In the genomic region with DNA sequence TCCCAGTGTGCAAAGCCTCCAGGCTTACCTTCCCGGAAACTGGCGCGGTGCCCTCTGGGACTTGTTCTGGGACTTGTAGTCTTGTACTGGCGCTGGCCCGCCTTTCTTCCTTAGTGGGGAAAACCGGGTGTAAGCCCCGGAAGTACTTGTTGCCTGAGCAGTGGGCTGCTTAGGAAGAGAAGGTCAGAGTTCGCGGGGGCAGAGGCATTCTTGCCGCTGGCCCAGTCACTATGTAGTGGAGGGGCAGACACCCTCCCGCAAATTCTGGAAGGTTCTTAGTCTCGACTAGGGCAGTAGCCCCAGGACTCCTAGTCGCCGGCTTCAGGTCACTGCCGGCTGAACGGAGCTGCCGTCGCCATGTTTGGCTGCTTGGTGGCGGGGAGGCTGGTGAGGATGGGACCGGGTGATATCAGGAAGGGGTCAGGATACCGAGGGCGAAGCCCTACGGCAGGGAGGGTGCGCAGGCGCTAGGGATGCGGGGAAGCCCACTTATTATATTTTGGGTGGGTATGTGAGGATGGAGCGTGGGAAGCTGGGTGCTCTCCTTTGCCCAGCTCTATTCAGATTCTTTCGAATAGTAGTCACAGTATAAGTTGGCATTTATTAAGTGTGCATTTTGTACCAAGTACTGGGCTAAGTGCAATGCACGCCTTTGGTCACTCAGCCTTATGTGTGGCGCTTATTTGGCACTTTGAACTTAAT, we compare ENCODE assay signal across 8 cellular contexts. TPM values are rescaled to one million over a fixed set of nuclear protein-coding genes. Genes with fewer than 3 reads are reported as not detected.
A peak's percentile ranks its signal among the peaks of the same experiment; 100 is the strongest.
DNase-seq lines count a peak whose midpoint lies in the region; TF ChIP-seq lines count a peak whose summit lies in the region.

A gene with protein sequence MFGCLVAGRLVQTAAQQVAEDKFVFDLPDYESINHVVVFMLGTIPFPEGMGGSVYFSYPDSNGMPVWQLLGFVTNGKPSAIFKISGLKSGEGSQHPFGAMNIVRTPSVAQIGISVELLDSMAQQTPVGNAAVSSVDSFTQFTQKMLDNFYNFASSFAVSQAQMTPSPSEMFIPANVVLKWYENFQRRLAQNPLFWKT (plus strand): TSS at position 149 of the 702 bp plus-strand sequence. CDS start 209 bp downstream, at position 358.

- in situ Hi-C loops in SK-MEL-5 (cut with HindIII; ENCODE audit: low pct_unique_long_range_greater_than_20kb, low sequenced_read_pairs): no loop called here

- CTCF ChIA-PET in HEK293T (lab: Yijun Ruan, JAX): interaction anchor here (0.7 kb wide), 1 partner anchor 173 kb away, joined by 3 read pairs; no protein-coding TSS in a partner anchor

- H3K4me1 ChIP-seq in neuron (ENCODE audit: insufficient read depth, low read length) (peaks cover 12% of the 10 kb centered on the region), subcutaneous abdominal adipose tissue (ENCODE audit: control insufficient read depth in 5 of 5, insufficient read depth in 5 of 5, low read length in 5 of 5) (peaks cover 0 to 27% (median 13%) of the 10 kb centered on the region in 5 donors)

- H3K9me3 ChIP-seq in neuron (ENCODE audit: low read length): no peaks in the 10 kb centered on the region
- H3K9me3 ChIP-seq in subcutaneous abdominal adipose tissue (ENCODE audit: control insufficient read depth in 5 of 5, low read length in 5 of 5): no peaks in the 10 kb centered on the region

- peak within 1 kb of the TSS; percentile 76 to 98 (median 95) for H3K9ac ChIP-seq in subcutaneous abdominal adipose tissue (ENCODE audit: low read length in 5 of 5)

- peak within 1 kb of the TSS; percentile 96 for H3K27ac ChIP-seq in subcutaneous abdominal adipose tissue (ENCODE audit: low read depth, low read length)

- POLR2A ChIA-PET in HEK293T (lab: Yijun Ruan, JAX): interaction anchor here (1.3 kb wide), 1 partner anchor 13 kb away, joined by 4 read pairs; no protein-coding TSS in a partner anchor

- H3K27me3 ChIP-seq in neuron (ENCODE audit: insufficient read depth, low read length): no peaks in the 10 kb centered on the region
- H3K27me3 ChIP-seq in subcutaneous abdominal adipose tissue (ENCODE audit: control insufficient read depth in 5 of 5, insufficient read depth in 4 of 5, low read length in 5 of 5): no peaks in the 10 kb centered on the region

- H3K36me3 ChIP-seq in neuron (ENCODE audit: insufficient read depth, low read length): peaks cover 4% of the 10 kb centered on the region
- H3K36me3 ChIP-seq in subcutaneous abdominal adipose tissue (ENCODE audit: control insufficient read depth in 5 of 5, insufficient read depth in 5 of 5, low read length in 5 of 5): no peaks in the 10 kb centered on the region

- DNase-seq in GF-D8 (lab: John Stamatoyannopoulos, UW) (peak; percentile 91), HEK293T (ENCODE audit: extremely low spot score) (peak; percentile 90), MV-4-11 (lab: John Stamatoyannopoulos, UW) (peak; percentile 97), SK-MEL-5 (ENCODE audit: low read depth, low spot score) (peak; percentile 97), foreskin melanocyte (peak; percentile 97)
- DNase-seq in activated naive CD4-positive, alpha-beta T cell treated with Interleukin-2 at 50 U/mL for 16 hours: peak; percentile 93

- H2AFZ ChIP-seq in neuron (ENCODE audit: low read depth, low read length): peak within 1 kb of the TSS; percentile 87

- H3K4me3 ChIP-seq in neuron (ENCODE audit: low read length) (peak within 1 kb of the TSS; percentile 63), subcutaneous abdominal adipose tissue (ENCODE audit: low read depth in 1 of 5, low read length in 5 of 5) (peak within 1 kb of the TSS; percentile 72 to 98 (median 97))

TF ChIP-seq in HEK293T, 16 proteins besides CTCF, POLR2A, EP300 and RAD21:
- TF ChIP-seq BHLHE40 (IDR thresholded peaks at IDR 0.05; ENCODE audit: borderline replicate concordance) (no peak), SP1 (IDR thresholded peaks at IDR 0.05) (no peak), ARNT (IDR thresholded peaks at IDR 0.05) (no peak), HDGF (IDR thresholded peaks at IDR 0.05; ENCODE audit: borderline replicate concordance) (no peak), FOXA1 (IDR thresholded peaks at IDR 0.05) (no peak), L3MBTL2 (conservative IDR thresholded peaks at IDR 0.05) (peak; percentile 68), NFRKB (IDR thresholded peaks at IDR 0.05) (0 out of 2 replicates have a peak, but pooled peaks have one; percentile 31), TARDBP (IDR thresholded peaks at IDR 0.05) (no peak), LEF1 (IDR thresholded peaks at IDR 0.05; ENCODE audit: borderline replicate concordance) (no peak), ELF4 (IDR thresholded peaks at IDR 0.05) (peak; percentile 97), SUZ12 (IDR thresholded peaks at IDR 0.05) (peak; percentile 89)

RNA-seq across cellular contexts. Expression of the gene that starts here (rescaled TPM):
- 31.5 and 36.6 TPM in 2 replicates for total RNA-seq in SK-MEL-5 (2014; rRNA removed; shearing (Covaris generic))
- polyA plus RNA-seq in SK-MEL-5 (2015; cell fraction: cytosol; rRNA removed): 24.6 and 25.3 TPM in 2 replicates
- polyA plus RNA-seq in SK-MEL-5 (2015; cell fraction: nucleus; rRNA removed): 31.1 and 33.6 TPM in 2 replicates

Comparison
In these comparisons a context has a peak if more than half of its experiments do, and no peak if none do; other contexts are left out.
1. Peak in every context shown above with its lines: DNase-seq, H3K4me3 ChIP-seq and H3K27ac ChIP-seq.